ENCODE assay signal across 16 cellular contexts in genomic region chr13:41467546-41467945, GRCh38. TPM values are rescaled to one million over a fixed set of nuclear protein-coding genes. Genes with fewer than 3 reads are reported as not detected.
DNase-seq lines count a peak whose midpoint lies in the region; ATAC-seq and TF ChIP-seq lines count a peak whose summit lies in the region.
"Had no signal": no experiment of that assay in that cellular context is flagged by ENCODE, and none has a peak within 500 bp of the region (broad histone marks: within the 10 kb centered on the region; RNA-seq: fewer than 3 reads in every experiment).

No MANE protein-coding gene starts in this region.

- H3K27ac ChIP-seq in left ventricle myocardium inferior (replicated peaks) (peak overlapping the region; percentile 25), SU-DHL-6 (ENCODE audit: low read depth, low read length) (peak overlapping the region; percentile 88; the same call in 1 of the 2 replicates), upper lobe of left lung (peak overlapping the region in 3 of 4 donors; percentile 80 to 96 (median 95)), mesendoderm (ENCODE audit: low read depth, low read length) (no peak overlapping the region)

- H3K4me3 ChIP-seq in left ventricle myocardium inferior (no peak overlapping the region), SU-DHL-6 (ENCODE audit: insufficient read depth, low read length, poor library complexity, severe bottlenecking) (no peak overlapping the region), upper lobe of left lung (peak overlapping the region in 1 of 4 donors; percentile 92), mesendoderm (ENCODE audit: low read length) (no peak overlapping the region)
- H3K4me3 ChIP-seq: heart right ventricle, MG63, right atrium auricular region had no signal

- no peak overlapping the region for H3K56ac ChIP-seq in mesendoderm (ENCODE audit: low read length)

- H2BK120ac ChIP-seq in mesendoderm (ENCODE audit: low read depth, low read length), result no peak overlapping the region

- no peak overlapping the region for H3K18ac ChIP-seq in mesendoderm (ENCODE audit: low read length)

- H2AK5ac ChIP-seq in mesendoderm (ENCODE audit: low read length), result no peak overlapping the region

- H3F3A ChIP-seq in SU-DHL-6 (ENCODE audit: insufficient read depth), result peaks cover 68% of the 10 kb centered on the region

- H4K20me1 ChIP-seq in SU-DHL-6 (ENCODE audit: low read depth, low read length), result no peaks in the 10 kb centered on the region

- no peaks in the 10 kb centered on the region for H3K9me2 ChIP-seq in SU-DHL-6 (replicated peaks; ENCODE audit: insufficient read depth, low read length)

- H3K9ac ChIP-seq in SU-DHL-6 (ENCODE audit: low read length) (no peak overlapping the region), mesendoderm (ENCODE audit: low read length) (no peak overlapping the region)

- H2BK15ac ChIP-seq in mesendoderm (replicated peaks; ENCODE audit: low read depth), result no peak overlapping the region

- 58 to 63% methylated on average over 2 of the region's 2 CpGs for WGBS in upper lobe of left lung, 2 donors
- WGBS in mesendoderm (ENCODE audit: extremely low coverage, insufficient coverage, low lambda C conversion rate), result no CpG with 5 or more reads among the region's 2 CpGs

- POLR2A ChIA-PET in GM10248 (lab: Yijun Ruan, JAX), result no interaction called here

- H3K4me2 ChIP-seq in SU-DHL-6 (ENCODE audit: low read depth, low read length, poor library complexity, severe bottlenecking), result no peak overlapping the region
- H3K4me2 ChIP-seq in mesendoderm (ENCODE audit: low read length), result no peak overlapping the region

- H3K79me1 ChIP-seq in mesendoderm (ENCODE audit: low read length), result no peaks in the 10 kb centered on the region

- no peak for TF ChIP-seq CTCF in left ventricle myocardium inferior (IDR thresholded peaks at IDR 0.05; ENCODE audit: borderline replicate concordance)
- no peak for TF ChIP-seq CTCF in SU-DHL-6 (IDR thresholded peaks at IDR 0.05; ENCODE audit: insufficient read depth, low read length, poor library complexity, severe bottlenecking)
- TF ChIP-seq CTCF in upper lobe of left lung (IDR thresholded peaks at IDR 0.05), result no peak
- TF ChIP-seq CTCF in GM10248 (IDR thresholded peaks at IDR 0.05; ENCODE audit: control extremely low read depth, extremely low read depth, low read depth, missing control alignments), result no peak

- no peak overlapping the region for H2AFZ ChIP-seq in SU-DHL-6 (ENCODE audit: low read depth, low read length, severe bottlenecking)

- intact Hi-C loops in left ventricle myocardium inferior (cut with micrococcal nuclease) (loop anchor here (10.0 kb wide), 1 partner anchor 187 kb away; no protein-coding TSS in a partner anchor), cardiac septum (cut with DNase I) (no loop called here)

- H3K23ac ChIP-seq in mesendoderm (ENCODE audit: low read length), result no peak overlapping the region

- no peak overlapping the region for H4K8ac ChIP-seq in mesendoderm (ENCODE audit: low read depth, low read length)

- TF ChIP-seq POLR2A in upper lobe of left lung (IDR thresholded peaks at IDR 0.05), result no peak

- H3K36me3 ChIP-seq in left ventricle myocardium inferior (peaks cover 42% of the 10 kb centered on the region), SU-DHL-6 (ENCODE audit: low read length) (peaks cover 51% of the 10 kb centered on the region), upper lobe of left lung (peaks cover 10 to 95% (median 51%) of the 10 kb centered on the region in 4 donors), mesendoderm (ENCODE audit: control insufficient read depth, insufficient read depth, low read length) (no peaks in the 10 kb centered on the region)
- H3K36me3 ChIP-seq: MG63 had no signal

- no peak overlapping the region for H2BK5ac ChIP-seq in mesendoderm (ENCODE audit: low read length)

- ATAC-seq in upper lobe of left lung (ENCODE audit: low FRiP score in 2 of 2), result no peak
- no peak for ATAC-seq in GM18870 (IDR thresholded peaks at IDR 0.05; ENCODE audit: unreplicated experiment)
- ATAC-seq: heart right ventricle had no signal

- peaks cover 26% of the 10 kb centered on the region for H3K79me2 ChIP-seq in SU-DHL-6 (ENCODE audit: insufficient read depth, low read length)
- no peaks in the 10 kb centered on the region for H3K79me2 ChIP-seq in mesendoderm (ENCODE audit: control insufficient read depth, insufficient read depth, low read length)

- H3K27me3 ChIP-seq in left ventricle myocardium inferior (ENCODE audit: low read depth), result peaks cover 3% of the 10 kb centered on the region
- H3K27me3 ChIP-seq in SU-DHL-6 (ENCODE audit: low read length), result no peaks in the 10 kb centered on the region
- H3K27me3 ChIP-seq in upper lobe of left lung, result no peaks in the 10 kb centered on the region
- H3K27me3 ChIP-seq in mesendoderm (ENCODE audit: insufficient read depth, low read length, poor library complexity), result no peaks in the 10 kb centered on the region
- H3K27me3 ChIP-seq: heart right ventricle, MG63, right atrium auricular region had no signal

- CTCF ChIA-PET in GM10248 (lab: Yijun Ruan, JAX), result interaction anchor here (1.2 to 6.2 kb wide), 2 partner anchors 8 to 87 kb away, joined by 3 to 35 read pairs; no protein-coding TSS in a partner anchor

- DNase-seq in left ventricle myocardium inferior (no peak), cardiac septum (ENCODE audit: low spot score) (no peak), iPS-NIHi11 (ENCODE audit: low spot score) (peak; percentile 4), upper lobe of left lung (no peak), mesendoderm (no peak), GM10248 (ENCODE audit: extremely low spot score) (no peak)
- DNase-seq: activated CD8-positive, alpha-beta memory T cell treated with anti-CD3 and anti-CD28 coated beads for 24 hours; Calu3; dermis blood vessel endothelial cell; heart right ventricle; MG63; NCI-H187; NCI-H526 had no signal

- no peak overlapping the region for H3K4ac ChIP-seq in mesendoderm (ENCODE audit: low read depth, low read length)

- TF ChIP-seq EP300 in upper lobe of left lung (IDR thresholded peaks at IDR 0.05), result no peak

- H4K5ac ChIP-seq in mesendoderm (ENCODE audit: low read length), result no peak overlapping the region

- no peaks in the 10 kb centered on the region for H3K9me3 ChIP-seq in left ventricle myocardium inferior (replicated peaks)
- no peaks in the 10 kb centered on the region for H3K9me3 ChIP-seq in SU-DHL-6 (ENCODE audit: insufficient read depth, low read length)
- no peaks in the 10 kb centered on the region for H3K9me3 ChIP-seq in upper lobe of left lung
- H3K9me3 ChIP-seq: heart right ventricle, MG63, right atrium auricular region had no signal

- H3K4me1 ChIP-seq in left ventricle myocardium inferior (peaks cover 44% of the 10 kb centered on the region), upper lobe of left lung (peaks cover 34 to 52% (median 46%) of the 10 kb centered on the region in 4 donors), mesendoderm (ENCODE audit: control insufficient read depth, low read depth, low read length) (no peaks in the 10 kb centered on the region)

RNA-seq across cellular contexts. Expression of gene RGCC, which starts 10.2 kb away (rescaled TPM):
- 45.8 TPM for total RNA-seq in left ventricle myocardium inferior
- 41.4 TPM for total RNA-seq in cardiac septum
- 1,000 to 10,000 TPM in 2 of 6 donors, 100 to 1,000 TPM in 4; 359 to 1,301 (median 720) TPM for total RNA-seq in upper lobe of left lung
- 0.18 TPM for polyA plus RNA-seq in mesendoderm (2013, experiment 1 of 2)
- polyA plus RNA-seq in mesendoderm (2013, experiment 2 of 2), result 0.20 TPM
